In genomic region chr10:28681345-28681763, GRCh38 we compare ENCODE assay signal across 13 cellular contexts. TPM values are rescaled to one million over a fixed set of nuclear protein-coding genes. Genes with fewer than 3 reads are reported as not detected.
DNase-seq lines count a peak whose midpoint lies in the region; TF ChIP-seq lines count a peak whose summit lies in the region.
"Had no signal": no experiment of that assay in that cellular context is flagged by ENCODE, and none has a peak within 500 bp of the region (broad histone marks: within the 10 kb centered on the region; RNA-seq: fewer than 3 reads in every experiment).

No MANE protein-coding gene starts in this region.

- H3K9me3 ChIP-seq in neural progenitor cell (ENCODE audit: low read depth), result no peaks in the 10 kb centered on the region
- H3K9me3 ChIP-seq: adrenal gland had no signal

- no peak overlapping the region for H3K27ac ChIP-seq in neural progenitor cell

- H3K4me3 Mint-ChIP-seq in neural progenitor cell (peak overlapping the region; percentile 62), HFFc6 (no peak overlapping the region)
- H3K4me3 Mint-ChIP-seq: activated CD8-positive, alpha-beta memory T cell treated with anti-CD3 and anti-CD28 coated beads, Interleukin-2, amount 10 ng/mL, durations not matched to agents 7 days and 5 days had no signal

- peaks cover 34% of the 10 kb centered on the region for H3K4me1 ChIP-seq in neural progenitor cell

- DNase-seq in Daoy (ENCODE audit: low read depth), result peak; percentile 57
- DNase-seq in RPMI7951 (ENCODE audit: low read depth), result peak; percentile 67
- DNase-seq in glomerular visceral epithelial cell (ENCODE audit: extremely low spot score), result peak; percentile 64
- DNase-seq in neural progenitor cell (ENCODE audit: low spot score), result no peak
- no peak for DNase-seq in cerebellar cortex (ENCODE audit: low spot score)
- DNase-seq in activated naive CD4-positive, alpha-beta T cell treated with Interleukin-2 at 50 U/mL for 16 hours, result no peak
- no peak for DNase-seq in HFFc6
- no peak for DNase-seq in NCI-H526 (lab: John Stamatoyannopoulos, UW)
- DNase-seq: activated CD8-positive, alpha-beta memory T cell treated with anti-CD3 and anti-CD28 coated beads, Interleukin-2, amount 10 ng/mL, durations not matched to agents 7 days and 5 days; naive B cell; NCI-H2081 had no signal

- peaks cover 24% of the 10 kb centered on the region for H3K36me3 Mint-ChIP-seq in neural progenitor cell
- H3K36me3 Mint-ChIP-seq in HFFc6 (ENCODE audit: low read depth), result no peaks in the 10 kb centered on the region
- H3K36me3 Mint-ChIP-seq: activated CD8-positive, alpha-beta memory T cell treated with anti-CD3 and anti-CD28 coated beads, Interleukin-2, amount 10 ng/mL, durations not matched to agents 7 days and 5 days had no signal

- no peaks in the 10 kb centered on the region for H3K36me3 ChIP-seq in neural progenitor cell

- H3K9me3 Mint-ChIP-seq in neural progenitor cell (no peaks in the 10 kb centered on the region), HFFc6 (no peaks in the 10 kb centered on the region)
- H3K9me3 Mint-ChIP-seq: naive B cell had no signal

- no peak overlapping the region for H3K9ac ChIP-seq in neural progenitor cell

- no peak overlapping the region for H3K4me3 ChIP-seq in neural progenitor cell

- H3K4me2 ChIP-seq in neural progenitor cell, result peak overlapping the region; percentile 10

- H3K79me2 ChIP-seq in neural progenitor cell (ENCODE audit: low read depth), result no peaks in the 10 kb centered on the region

- H3F3A ChIP-seq in neural progenitor cell (ENCODE audit: low read depth), result peaks cover 28% of the 10 kb centered on the region

- TF ChIP-seq CTCF in neural progenitor cell (IDR thresholded peaks at IDR 0.05) (no peak), HFFc6 (IDR thresholded peaks at IDR 0.05) (no peak)

- H4K20me1 ChIP-seq in neural progenitor cell (ENCODE audit: low read depth), result peaks cover 26% of the 10 kb centered on the region

- peaks cover 53% of the 10 kb centered on the region for H3K27me3 ChIP-seq in neural progenitor cell
- H3K27me3 ChIP-seq: adrenal gland had no signal

- H3K4me1 Mint-ChIP-seq in neural progenitor cell (peaks cover 59% of the 10 kb centered on the region), HFFc6 (ENCODE audit: low read depth) (peaks cover 8% of the 10 kb centered on the region)

- H3K27ac Mint-ChIP-seq in neural progenitor cell, result peak overlapping the region; percentile 12
- no peak overlapping the region for H3K27ac Mint-ChIP-seq in HFFc6
- H3K27ac Mint-ChIP-seq: activated CD8-positive, alpha-beta memory T cell treated with anti-CD3 and anti-CD28 coated beads, Interleukin-2, amount 10 ng/mL, durations not matched to agents 7 days and 5 days; CD14-positive monocyte; naive B cell had no signal

- H3K27me3 Mint-ChIP-seq in neural progenitor cell (ENCODE audit: insufficient read depth, low read depth) (no peaks in the 10 kb centered on the region), HFFc6 (ENCODE audit: insufficient read depth) (peaks cover 4% of the 10 kb centered on the region)

- no peak overlapping the region for H2AFZ ChIP-seq in neural progenitor cell (replicated peaks)

RNA-seq across cellular contexts. Expression of gene BAMBI, which starts 4.0 kb away (rescaled TPM):
- total RNA-seq in Daoy (2014; rRNA removed; shearing (Covaris generic)), result 31.5 and 39.2 TPM in 2 replicates
- total RNA-seq in RPMI7951 (2014; rRNA removed; shearing (Covaris generic)), result 39.1 and 44.6 TPM in 2 replicates
- 2.2 and 3.2 TPM in 2 replicates for total RNA-seq in neural progenitor cell (ENCODE audit: low replicate concordance)
- 1 to 10 TPM; 1.6 to 2.3 (median 2.2) TPM for total RNA-seq in HFFc6 (2021; fragmentation: NEBNext Ultra II Directional; extraction: Animal tissue kit (Norgen Biotek cat#: 25700))

Comparison
In these comparisons a context has a peak if more than half of its experiments do, and no peak if none do; other contexts are left out.
1. DNase-seq: peak in Daoy (single experiment), RPMI7951 (single experiment) and glomerular visceral epithelial cell (single experiment); none in neural progenitor cell (single experiment), cerebellar cortex (single experiment), activated naive CD4-positive, alpha-beta T cell treated with Interleukin-2 at 50 U/mL for 16 hours (single experiment), HFFc6 (single experiment) and NCI-H526 (0 of 2).